Comparison of ENCODE assay signal across 24 cellular contexts in the genomic region with DNA sequence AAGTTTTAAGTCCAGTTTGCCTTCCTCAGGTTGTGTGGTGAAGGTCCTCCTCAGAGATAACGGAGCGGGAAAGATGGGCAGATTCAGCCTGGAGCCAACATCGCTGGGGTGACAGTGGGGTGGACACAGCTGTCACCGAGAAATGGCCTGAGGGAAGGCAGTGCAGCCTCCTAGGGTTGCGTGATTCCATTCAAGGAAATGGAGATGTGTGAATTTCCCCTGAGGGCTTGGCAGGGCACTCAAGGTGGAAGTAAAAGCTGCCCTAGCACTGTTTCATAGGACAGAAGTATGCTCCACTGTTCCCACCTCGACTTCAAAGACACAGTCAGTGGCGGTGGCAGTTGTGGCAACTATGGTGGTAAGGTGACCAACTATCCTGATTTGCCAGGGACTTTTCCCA.
"Had no signal": no experiment of that assay in that cellular context is flagged by ENCODE, and none has a peak within 500 bp of the region (broad histone marks: within the 10 kb centered on the region; RNA-seq: fewer than 3 reads in every experiment).

No MANE protein-coding gene starts in this region.

- H3K4me3 ChIP-seq: adrenal gland, ascending aorta, esophagus muscularis mucosa, gastrocnemius medialis, heart left ventricle, thyroid gland had no signal

- DNase-seq: activated CD4-positive, alpha-beta T cell treated with anti-CD3 and anti-CD28 coated beads for 4 hours; activated CD4-positive, alpha-beta T cell treated with anti-CD3 and anti-CD28 coated beads, Interleukin-2, amount 50 U/mL, for 48 hours; activated CD4-positive, CD25-positive, alpha-beta regulatory T cell; activated CD8-positive, alpha-beta memory T cell treated with anti-CD3 and anti-CD28 coated beads, Interleukin-2, amount 50 U/mL, for 48 hours; activated naive CD4-positive, alpha-beta T cell; activated T-cell treated with anti-CD3 and anti-CD28 coated beads, Interleukin-2, amount 50 U/mL, for 4 hours; adrenal gland; brain microvascular endothelial cell; caudate nucleus; dermis blood vessel endothelial cell; effector memory CD4-positive, alpha-beta T cell; gastrocnemius medialis; heart left ventricle; naive B cell; posterior cingulate gyrus; stimulated activated CD4-positive, alpha-beta T cell treated with anti-CD3 and anti-CD28 coated beads, Interleukin-4, amount 100 ng/mL, for 1 hour; stimulated activated naive CD4-positive, alpha-beta T cell; T-helper 17 cell; thyroid gland had no signal

- H3K27ac Mint-ChIP-seq: activated naive CD8-positive, alpha-beta T cell; activated T-helper 2 cell treated with anti-CD3 and anti-CD28 coated beads, Interferon-gamma antibody, Interleukin-2, Interleukin-4, amounts not matched to agents 10 μg/mL and 5 μg/mL and 100 μg/mL, durations not matched to agents 14 hours and 24 hours and 36 hours; naive B cell; T-helper 17 cell had no signal

- H3K4me1 ChIP-seq: adrenal gland, ascending aorta, gastrocnemius medialis had no signal

- H3K9me3 ChIP-seq: adrenal gland, ascending aorta, esophagus muscularis mucosa, gastrocnemius medialis, heart left ventricle, thyroid gland had no signal

- H3K9me3 Mint-ChIP-seq: activated T-cell treated with anti-CD3 and anti-CD28 coated beads, Interleukin-2, amount 50 U/mL, for 4 hours; activated T-helper 2 cell treated with anti-CD3 and anti-CD28 coated beads, Interferon-gamma antibody, Interleukin-2, Interleukin-4, amounts not matched to agents 10 μg/mL and 5 μg/mL and 100 μg/mL, durations not matched to agents 14 hours and 24 hours and 36 hours; naive B cell; neural crest cell had no signal

- H3K27ac ChIP-seq: adrenal gland, ascending aorta, brain microvascular endothelial cell, esophagus muscularis mucosa, gastrocnemius medialis, heart left ventricle, thyroid gland had no signal

- H3K4me1 Mint-ChIP-seq: neural crest cell had no signal

- H3K27me3 ChIP-seq: adrenal gland, ascending aorta, brain microvascular endothelial cell, esophagus muscularis mucosa, gastrocnemius medialis, thyroid gland had no signal

- ATAC-seq: activated T-cell treated with anti-CD3 and anti-CD28 coated beads, Interleukin-2, amount 50 U/mL, for 4 hours; gastrocnemius medialis; heart left ventricle; T-helper 17 cell had no signal

- H3K36me3 Mint-ChIP-seq: activated naive CD8-positive, alpha-beta T cell; naive B cell had no signal

- H3K4me3 Mint-ChIP-seq: activated naive CD8-positive, alpha-beta T cell; activated T-cell treated with anti-CD3 and anti-CD28 coated beads, Interleukin-2, amount 50 U/mL, for 4 hours; naive B cell; neural crest cell; T-helper 17 cell had no signal

- H3K36me3 ChIP-seq: adrenal gland, ascending aorta, brain microvascular endothelial cell, esophagus muscularis mucosa, gastrocnemius medialis, heart left ventricle, thyroid gland had no signal
